13 cellular contexts compared by ENCODE assay signal in the genomic region with DNA sequence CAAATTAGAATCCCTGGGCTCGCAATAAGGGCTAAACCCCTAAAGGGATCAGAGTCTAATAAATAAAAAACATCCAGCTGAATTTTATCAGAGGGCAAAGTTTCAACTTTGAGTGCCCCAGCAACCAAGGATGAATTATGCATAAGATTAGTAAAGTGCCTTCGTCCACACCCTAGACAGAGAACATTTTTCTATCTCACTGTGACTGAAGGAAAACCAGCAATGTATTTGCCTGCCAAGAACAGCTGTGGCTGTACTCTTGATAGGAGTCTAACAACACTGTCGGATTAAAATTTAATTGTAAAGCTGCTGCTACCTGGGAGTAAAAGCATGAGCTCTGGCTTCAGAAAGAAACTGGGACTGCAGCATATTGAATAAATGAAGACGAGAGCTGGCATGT.
"Had no signal": no experiment of that assay in that cellular context is flagged by ENCODE, and none has a peak within 500 bp of the region (broad histone marks: within the 10 kb centered on the region; RNA-seq: fewer than 3 reads in every experiment).

No MANE protein-coding gene starts in this region.

- H3K4me3 ChIP-seq: adrenal gland, spleen had no signal

- H3K9me3 Mint-ChIP-seq: activated naive CD4-positive, alpha-beta T cell treated with anti-CD3 and anti-CD28 coated beads, Interleukin-2, amount 10 ng/mL, durations not matched to agents 7 days and 5 days; brain had no signal

- H3K4me1 ChIP-seq: parathyroid adenoma, spleen had no signal

- H3K9me3 ChIP-seq: adrenal gland, spleen had no signal

- H3K4me3 Mint-ChIP-seq: activated naive CD4-positive, alpha-beta T cell treated with anti-CD3 and anti-CD28 coated beads, Interleukin-2, amount 10 ng/mL, durations not matched to agents 7 days and 5 days; brain had no signal

- H3K4me1 Mint-ChIP-seq: activated naive CD4-positive, alpha-beta T cell treated with anti-CD3 and anti-CD28 coated beads, Interleukin-2, amount 10 ng/mL, durations not matched to agents 7 days and 5 days had no signal

- H3K27ac ChIP-seq: adrenal gland, parathyroid adenoma, spleen had no signal

- H3K27ac Mint-ChIP-seq: activated naive CD4-positive, alpha-beta T cell treated with anti-CD3 and anti-CD28 coated beads, Interleukin-2, amount 10 ng/mL, durations not matched to agents 7 days and 5 days had no signal

- DNase-seq: activated CD4-positive, alpha-beta T cell treated with anti-CD3 and anti-CD28 coated beads for 48 hours; activated naive CD4-positive, alpha-beta T cell treated with anti-CD3 and anti-CD28 coated beads, Interleukin-2, amount 10 ng/mL, durations not matched to agents 7 days and 5 days; adrenal gland; cerebellar nuclear complex; dermis blood vessel endothelial cell; hypothalamus; retina; spleen; stimulated activated CD4-positive, alpha-beta T cell treated with anti-CD3 and anti-CD28 coated beads, Interleukin-2, amount 100 ng/mL, for 24 hours; stimulated activated naive CD4-positive, alpha-beta T cell treated with Interleukin-2 at 50 U/mL for 16 hours; T-helper 1 cell had no signal

- H3K27me3 Mint-ChIP-seq: activated naive CD4-positive, alpha-beta T cell treated with anti-CD3 and anti-CD28 coated beads, Interleukin-2, amount 10 ng/mL, durations not matched to agents 7 days and 5 days; brain had no signal

- H3K27me3 ChIP-seq: adrenal gland, spleen had no signal
